ENCODE assay signal across 9 cellular contexts in genomic region chr6:106145741-106146227, GRCh38. TPM values are rescaled to one million over a fixed set of nuclear protein-coding genes. Genes with fewer than 3 reads are reported as not detected.
A peak's percentile ranks its signal among the peaks of the same experiment; 100 is the strongest.
DNase-seq lines count a peak whose midpoint lies in the region; ATAC-seq, FAIRE-seq and TF ChIP-seq lines count a peak whose summit lies in the region.
"Had no signal": no experiment of that assay in that cellular context is flagged by ENCODE, and none has a peak within 500 bp of the region (broad histone marks: within the 10 kb centered on the region; RNA-seq: fewer than 3 reads in every experiment).

No MANE protein-coding gene starts in this region.

- no peak overlapping the region for H3K27ac ChIP-seq in esophagus squamous epithelium
- no peak overlapping the region for H3K27ac ChIP-seq in ascending aorta
- H3K27ac ChIP-seq: cardiac muscle cell had no signal

- peak overlapping the region; percentile 81 for H3K27ac Mint-ChIP-seq in neural crest cell (ENCODE audit: unreplicated experiment)

- 40 to 43% methylated on average over 7 of the region's 7 CpGs for WGBS in esophagus squamous epithelium, 2 donors

- peak; percentile 34 for ATAC-seq in HG02588 (IDR thresholded peaks at IDR 0.05; ENCODE audit: unreplicated experiment)

- H3K27me3 ChIP-seq in esophagus squamous epithelium (no peaks in the 10 kb centered on the region), ascending aorta (no peaks in the 10 kb centered on the region)
- H3K27me3 ChIP-seq: cardiac muscle cell had no signal

- TF ChIP-seq CTCF in neural crest cell (conservative IDR thresholded peaks at IDR 0.05), result no peak
- TF ChIP-seq CTCF in esophagus squamous epithelium (IDR thresholded peaks at IDR 0.05), result no peak
- no peak for TF ChIP-seq CTCF in ascending aorta (IDR thresholded peaks at IDR 0.05)

- H3K4me3 ChIP-seq in esophagus squamous epithelium (no peak overlapping the region), ascending aorta (no peak overlapping the region)
- H3K4me3 ChIP-seq: cardiac muscle cell had no signal

- no peaks in the 10 kb centered on the region for H3K36me3 ChIP-seq in esophagus squamous epithelium
- no peaks in the 10 kb centered on the region for H3K36me3 ChIP-seq in ascending aorta
- H3K36me3 ChIP-seq: cardiac muscle cell had no signal

- peaks cover 0 to 15% (median 6%) of the 10 kb centered on the region in 3 donors for H3K4me1 ChIP-seq in esophagus squamous epithelium
- no peaks in the 10 kb centered on the region for H3K4me1 ChIP-seq in ascending aorta

- DNase-seq in activated T-cell treated with anti-CD3 and anti-CD28 coated beads for 48 hours (ENCODE audit: low read depth) (peak; percentile 25), RPMI7951 (ENCODE audit: low read depth) (peak; percentile 34), neural crest cell (ENCODE audit: low read depth, low spot score) (no peak), esophagus squamous epithelium (lab: John Stamatoyannopoulos, UW) (no peak), H54 (ENCODE audit: insufficient read length, low spot score) (no peak), ascending aorta (ENCODE audit: low spot score in 2 of 2) (no peak)
- no peak for DNase-seq in activated T-cell treated with anti-CD3 and anti-CD28 coated beads, Interleukin-2, amount 50 U/mL, for 1 hour

- H3K4me3 Mint-ChIP-seq in neural crest cell, result no peak overlapping the region

- intact Hi-C loops in esophagus squamous epithelium (cut with DNase I), result no loop called here
- intact Hi-C loops in ascending aorta (cut with DNase I), result no loop called here

- FAIRE-seq in H54 (lab: Jason Lieb, UNC), result no peak

- no peak for TF ChIP-seq POLR2A in esophagus squamous epithelium (IDR thresholded peaks at IDR 0.05)
- TF ChIP-seq POLR2A in H54 (IDR thresholded peaks at IDR 0.05; ENCODE audit: low read depth, low read length), result no peak

- peaks cover 4% of the 10 kb centered on the region for H3K27me3 Mint-ChIP-seq in neural crest cell (ENCODE audit: low read depth)

- no peaks in the 10 kb centered on the region for H3K9me3 Mint-ChIP-seq in neural crest cell

- no peaks in the 10 kb centered on the region for H3K36me3 Mint-ChIP-seq in neural crest cell (ENCODE audit: low read depth)

- H3K4me1 Mint-ChIP-seq in neural crest cell, result peaks cover 19% of the 10 kb centered on the region

- H3K9me3 ChIP-seq in esophagus squamous epithelium (no peaks in the 10 kb centered on the region), ascending aorta (no peaks in the 10 kb centered on the region)

RNA-seq across cellular contexts. Expression of gene PRDM1, which starts 59.6 kb away (rescaled TPM):
- 4.7 TPM in 2 replicates for total RNA-seq in RPMI7951 (2014; rRNA removed; shearing (Covaris generic))
- total RNA-seq in neural crest cell (1.2 and 1.7 TPM in 2 replicates), esophagus squamous epithelium (10 to 100 TPM; 18.3 to 75.8 (median 35.4) TPM), ascending aorta (0.21 TPM)

Comparison
In these comparisons a context has a peak if more than half of its experiments do, and no peak if none do; other contexts are left out.
1. DNase-seq: peak in activated T-cell treated with anti-CD3 and anti-CD28 coated beads for 48 hours (single experiment) and RPMI7951 (single experiment); none in activated T-cell treated with anti-CD3 and anti-CD28 coated beads, Interleukin-2, amount 50 U/mL, for 1 hour (single experiment), neural crest cell (single experiment), esophagus squamous epithelium (single experiment), H54 (single experiment) and ascending aorta (0 of 2).